8 cellular contexts compared by ENCODE assay signal in the genomic region with DNA sequence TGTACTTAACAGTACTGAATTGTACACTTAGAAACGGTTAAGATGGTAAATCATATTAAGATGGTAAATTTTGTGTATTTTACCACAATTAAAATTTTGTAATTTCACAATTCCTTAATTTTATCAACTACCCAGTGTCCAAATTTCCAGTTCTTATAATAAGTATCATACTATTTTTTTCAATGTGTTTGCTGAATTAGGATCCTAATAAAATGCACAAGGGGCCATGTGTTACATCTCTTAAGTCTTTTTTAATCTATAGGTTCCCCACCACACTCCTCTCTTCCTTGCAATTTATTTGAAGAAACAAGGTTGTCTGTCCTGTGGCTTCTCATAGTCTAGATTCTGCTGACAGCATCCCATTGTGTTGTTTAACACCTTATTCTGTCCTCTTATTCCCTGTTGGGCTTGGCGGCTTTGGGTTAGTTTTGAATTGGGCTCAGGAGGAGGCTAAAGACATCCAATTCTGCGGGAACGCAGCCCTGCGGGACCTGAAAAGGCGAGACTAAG. TPM values are rescaled to one million over a fixed set of nuclear protein-coding genes. Genes with fewer than 3 reads are reported as not detected.
DNase-seq lines count a peak whose midpoint lies in the region; ATAC-seq and TF ChIP-seq lines count a peak whose summit lies in the region.

No MANE protein-coding gene starts in this region.

- CTCF ChIA-PET in activated CD4-positive, alpha-beta memory T cell treated with anti-CD3 and anti-CD28 coated beads for 36 hours (lab: Charles Lee): no interaction called here

- peaks cover 17% of the 10 kb centered on the region for H3K4me1 Mint-ChIP-seq in activated CD4-positive, alpha-beta memory T cell treated with anti-CD3 and anti-CD28 coated beads for 36 hours (ENCODE audit: low read depth)

- peak overlapping the region; percentile 90 for H3K4me3 ChIP-seq in iPS-20b (ENCODE audit: low read length)
- peak overlapping the region; percentile 68 to 73 for H3K4me3 ChIP-seq in tibial artery

- intact Hi-C loops in activated CD4-positive, alpha-beta memory T cell treated with anti-CD3 and anti-CD28 coated beads for 36 hours (cut with micrococcal nuclease): loop anchor here (1.0 to 10.0 kb wide), 6 partner anchors 67 to 1384 kb away; a partner anchor contains a TSS
- intact Hi-C loops in tibial artery (cut with DNase I; ENCODE audit: low total_unique reads): loop anchor here (10.0 kb wide), 1 partner anchor 156 kb away; a partner anchor contains a TSS

- H3K36me3 ChIP-seq in iPS-20b (ENCODE audit: insufficient read depth, low read depth, low read length) (no peaks in the 10 kb centered on the region), tibial artery (no peaks in the 10 kb centered on the region)

- H3K27me3 Mint-ChIP-seq in activated CD4-positive, alpha-beta memory T cell treated with anti-CD3 and anti-CD28 coated beads for 36 hours: no peaks in the 10 kb centered on the region

- H3K4me1 ChIP-seq in iPS-20b (ENCODE audit: insufficient read depth, low read length) (no peaks in the 10 kb centered on the region; the same call in 1 of the 2 replicates), tibial artery (peaks cover 0 to 24% (median 10%) of the 10 kb centered on the region in 4 donors)

- peak overlapping the region; percentile 89 for H3K27ac Mint-ChIP-seq in activated CD4-positive, alpha-beta memory T cell treated with anti-CD3 and anti-CD28 coated beads for 36 hours

- DNase-seq in activated CD4-positive, alpha-beta memory T cell treated with anti-CD3 and anti-CD28 coated beads for 36 hours: no peak
- DNase-seq in tibial artery: no peak
- DNase-seq in SKM-1 (lab: John Stamatoyannopoulos, UW; ENCODE audit: unreplicated experiment): no peak
- DNase-seq in NCI-H82 (lab: John Stamatoyannopoulos, UW): no peak

- POLR2A ChIA-PET in activated CD4-positive, alpha-beta memory T cell treated with anti-CD3 and anti-CD28 coated beads for 36 hours (lab: Charles Lee): interaction anchor here (0.5 kb wide), 1 partner anchor 106 kb away, joined by 3 read pairs; no protein-coding TSS in a partner anchor

- H3K9me3 ChIP-seq in iPS-20b (ENCODE audit: insufficient read depth, low read depth, low read length) (no peaks in the 10 kb centered on the region), tibial artery (no peaks in the 10 kb centered on the region)

- no peaks in the 10 kb centered on the region for H3K27me3 ChIP-seq in iPS-20b (ENCODE audit: insufficient read depth, low read length)
- no peaks in the 10 kb centered on the region for H3K27me3 ChIP-seq in tibial artery

- no peak for TF ChIP-seq CTCF in tibial artery (IDR thresholded peaks at IDR 0.05)

- H3K9ac ChIP-seq in iPS-20b (ENCODE audit: low read depth, low read length): peak overlapping the region; percentile 98

- H3K4me3 Mint-ChIP-seq in activated CD4-positive, alpha-beta memory T cell treated with anti-CD3 and anti-CD28 coated beads for 36 hours: peak overlapping the region; percentile 92

- peak; percentile 56 for ATAC-seq in GM18517 (IDR thresholded peaks at IDR 0.05; ENCODE audit: unreplicated experiment)
- peak; percentile 38 for ATAC-seq in HG02840 (IDR thresholded peaks at IDR 0.05; ENCODE audit: low FRiP score, unreplicated experiment)
- ATAC-seq in GM21367 (IDR thresholded peaks at IDR 0.05; ENCODE audit: unreplicated experiment): no peak

- H3K27ac ChIP-seq in iPS-20b (ENCODE audit: low read length): peak overlapping the region; percentile 87
- peak overlapping the region; percentile 89 to 95 for H3K27ac ChIP-seq in tibial artery

- no peaks in the 10 kb centered on the region for H3K36me3 Mint-ChIP-seq in activated CD4-positive, alpha-beta memory T cell treated with anti-CD3 and anti-CD28 coated beads for 36 hours

- no peaks in the 10 kb centered on the region for H3K9me3 Mint-ChIP-seq in activated CD4-positive, alpha-beta memory T cell treated with anti-CD3 and anti-CD28 coated beads for 36 hours

RNA-seq across cellular contexts. Expression of a gene that starts 0.5 kb away (rescaled TPM):
- 10 to 100 TPM; 20.8 to 22.4 TPM for total RNA-seq in activated CD4-positive, alpha-beta memory T cell treated with anti-CD3 and anti-CD28 coated beads for 36 hours

RNA-seq across cellular contexts. Expression of a gene that starts 6.4 kb away (rescaled TPM):
- total RNA-seq in activated CD4-positive, alpha-beta memory T cell treated with anti-CD3 and anti-CD28 coated beads for 36 hours: 1 to 10 TPM; 6.3 to 6.6 TPM
